Comparison of ENCODE assay signal across 8 cellular contexts in the genomic region with DNA sequence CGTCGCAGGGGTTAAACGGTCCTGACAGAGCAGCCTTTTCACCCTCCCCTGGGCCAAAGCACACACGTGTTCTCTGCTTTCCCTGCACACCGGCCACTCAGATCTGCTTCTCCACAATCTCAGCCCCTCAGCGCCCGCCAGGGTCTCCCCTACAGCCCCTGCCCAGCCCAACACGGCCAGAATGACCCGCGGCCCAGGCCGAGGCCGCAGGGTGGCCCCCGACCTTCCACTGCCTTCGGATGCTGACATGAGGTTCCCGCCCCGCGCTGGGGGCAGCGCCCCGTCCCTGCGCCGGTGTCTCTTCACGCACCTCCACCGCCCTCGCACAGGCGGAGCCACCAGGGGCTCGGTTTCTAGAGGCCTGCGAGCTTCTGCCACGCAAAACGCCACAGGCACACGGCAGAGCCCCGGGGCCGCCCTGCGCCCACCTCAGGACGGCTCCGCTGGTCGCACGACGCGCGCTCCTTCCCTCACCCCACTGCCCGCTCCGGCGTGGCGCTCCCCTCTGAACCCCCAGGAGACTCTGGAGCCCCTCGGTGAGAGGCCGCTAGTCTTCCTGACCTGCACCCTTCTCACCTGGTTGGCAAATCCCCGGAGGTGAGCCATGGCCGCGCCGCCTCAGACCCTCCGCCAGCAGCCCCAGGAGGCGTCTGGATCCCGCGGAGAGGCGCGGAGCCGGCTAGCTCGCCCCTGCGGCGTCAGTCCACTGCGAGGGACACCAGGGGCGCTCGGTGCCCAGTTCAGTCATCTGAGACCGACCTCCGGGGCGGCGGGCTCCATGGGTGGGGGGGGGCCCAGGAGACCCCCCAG. TPM values are rescaled to one million over a fixed set of nuclear protein-coding genes. Genes with fewer than 3 reads are reported as not detected.
DNase-seq lines count a peak whose midpoint lies in the region; ATAC-seq and TF ChIP-seq lines count a peak whose summit lies in the region.

No MANE protein-coding gene starts in this region.

- WGBS in body of pancreas, 2 donors: 2 to 3% methylated on average over 7 to 54 of the region's 67 CpGs

- peaks cover 63% of the 10 kb centered on the region for H3K4me1 ChIP-seq in body of pancreas

- no peaks in the 10 kb centered on the region for H3K9me3 ChIP-seq in body of pancreas

- DNase-seq in AG20443 (ENCODE audit: low spot score) (peak; percentile 77), SK-N-DZ (ENCODE audit: low spot score) (peak; percentile 64), body of pancreas (peak; percentile 54 to 69 (median 61)), iPS-NIHi7 (ENCODE audit: extremely low spot score) (peak; percentile 67)
- DNase-seq in stimulated activated CD4-positive, alpha-beta T cell treated with anti-CD3 and anti-CD28 coated beads, Interleukin-1b, Interleukin-23, amount 100 ng/mL, for 4 hours (ENCODE audit: low read depth in 2 of 2): peak; percentile 13 to 28

- peak in 6 of 7 experiments; percentile 7 to 37 (median 26) for TF ChIP-seq CTCF in body of pancreas (IDR thresholded peaks at IDR 0.05)

- H3K27me3 ChIP-seq in body of pancreas: no peaks in the 10 kb centered on the region

- H3K27ac ChIP-seq in body of pancreas: peak overlapping the region; percentile 65 to 91 (median 85)

- H3K4me3 ChIP-seq in body of pancreas: peak overlapping the region; percentile 52 to 88

- peak in 1 of 3 donors; percentile 32 for TF ChIP-seq POLR2A in body of pancreas (IDR thresholded peaks at IDR 0.05)

- no peaks in the 10 kb centered on the region for H3K36me3 ChIP-seq in body of pancreas (replicated peaks in 1 of 2; ENCODE audit: insufficient read depth in 1 of 2, low read depth in 2 of 2)

- intact Hi-C loops in body of pancreas (cut with DNase I): no loop called here

- peak; percentile 17 for ATAC-seq in GM18868 (IDR thresholded peaks at IDR 0.05; ENCODE audit: unreplicated experiment)
- ATAC-seq in HG03103 (IDR thresholded peaks at IDR 0.05; ENCODE audit: low read depth, unreplicated experiment): peak; percentile 24
- ATAC-seq in body of pancreas: peak; percentile 36
- ATAC-seq in GM18520 (IDR thresholded peaks at IDR 0.05; ENCODE audit: unreplicated experiment): no peak

RNA-seq across cellular contexts. Expression of gene STK25, which starts 0.7 kb away (rescaled TPM):
- polyA plus RNA-seq in SK-N-DZ (2014; cell fraction: cytosol; rRNA removed): 342 and 394 TPM in 2 replicates
- polyA plus RNA-seq in SK-N-DZ (2014; cell fraction: nucleus; rRNA removed): 1,046 and 1,128 TPM in 2 replicates
- 100 to 1,000 TPM; 129 to 144 TPM for total RNA-seq in body of pancreas

RNA-seq across cellular contexts. Expression of gene BOK, which starts 50.9 kb away (rescaled TPM):
- 31.0 and 35.6 TPM in 2 replicates for polyA plus RNA-seq in SK-N-DZ (2014; cell fraction: cytosol; rRNA removed)
- 34.4 and 40.9 TPM in 2 replicates for polyA plus RNA-seq in SK-N-DZ (2014; cell fraction: nucleus; rRNA removed)
- 10 to 100 TPM; 33.2 to 62.3 TPM for total RNA-seq in body of pancreas

Comparison
In these comparisons a context has a peak if more than half of its experiments do, and no peak if none do; other contexts are left out.
1. DNase-seq: peak in every context shown above with its lines; median percentile 77 in AG20443; 67 in iPS-NIHi7; 64 in SK-N-DZ; 61 in body of pancreas; 20 in stimulated activated CD4-positive, alpha-beta T cell treated with anti-CD3 and anti-CD28 coated beads, Interleukin-1b, Interleukin-23, amount 100 ng/mL, for 4 hours.